In the genomic region with DNA sequence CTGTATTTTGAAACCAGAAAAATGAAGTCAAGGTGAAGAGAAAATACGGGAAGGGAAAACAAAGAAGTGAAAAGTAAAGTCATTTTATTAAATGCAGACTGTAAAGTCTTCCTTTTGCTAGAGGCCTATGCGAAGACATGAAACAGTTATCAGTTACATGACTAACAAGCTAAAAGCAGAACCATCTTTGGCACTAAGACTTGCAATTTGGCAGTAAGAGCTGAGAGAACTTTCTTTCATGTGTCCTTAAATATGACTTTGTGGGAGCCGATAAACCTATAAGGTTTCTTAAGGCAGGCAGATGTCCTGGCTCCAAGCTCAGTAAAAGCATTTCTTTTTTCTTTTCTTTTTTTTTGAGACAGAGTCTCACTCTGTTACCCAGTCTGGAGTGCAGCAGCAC, we compare ENCODE assay signal across 16 cellular contexts. TPM values are rescaled to one million over a fixed set of nuclear protein-coding genes. Genes with fewer than 3 reads are reported as not detected.
DNase-seq lines count a peak whose midpoint lies in the region; ATAC-seq and TF ChIP-seq lines count a peak whose summit lies in the region.
"Had no signal": no experiment of that assay in that cellular context is flagged by ENCODE, and none has a peak within 500 bp of the region (broad histone marks: within the 10 kb centered on the region; RNA-seq: fewer than 3 reads in every experiment).

No MANE protein-coding gene starts in this region.

- peaks cover 23% of the 10 kb centered on the region for H3K36me3 Mint-ChIP-seq in mesothelial cell of epicardium
- peaks cover 87% of the 10 kb centered on the region for H3K36me3 Mint-ChIP-seq in activated CD8-positive, alpha-beta memory T cell treated with anti-CD3 and anti-CD28 coated beads, Interleukin-2, amount 10 ng/mL, durations not matched to agents 7 days and 5 days

- H4K20me1 ChIP-seq in GM23248 (ENCODE audit: insufficient read depth) = no peaks in the 10 kb centered on the region

- CTCF ChIA-PET in activated CD8-positive, alpha-beta memory T cell treated with anti-CD3 and anti-CD28 coated beads, Interleukin-2, amount 10 ng/mL, durations not matched to agents 7 days and 5 days (lab: Charles Lee) = interaction anchor here (0.9 to 1.7 kb wide), 4 partner anchors 9 to 493 kb away, joined by 3 to 5 read pairs (median 4); a partner anchor contains a TSS

- peak overlapping the region; percentile 58 for H3K27ac Mint-ChIP-seq in mesothelial cell of epicardium
- H3K27ac Mint-ChIP-seq in activated CD8-positive, alpha-beta memory T cell treated with anti-CD3 and anti-CD28 coated beads, Interleukin-2, amount 10 ng/mL, durations not matched to agents 7 days and 5 days = no peak overlapping the region
- H3K27ac Mint-ChIP-seq: T-helper 17 cell had no signal

- H3K79me2 ChIP-seq in GM23248 (ENCODE audit: insufficient read depth) = peaks cover 84% of the 10 kb centered on the region

- no peaks in the 10 kb centered on the region for H3K9me3 ChIP-seq in GM23248 (ENCODE audit: low read depth)
- H3K9me3 ChIP-seq: BE2C had no signal

- no peaks in the 10 kb centered on the region for H3K27me3 Mint-ChIP-seq in mesothelial cell of epicardium (ENCODE audit: low read depth)
- H3K27me3 Mint-ChIP-seq in activated CD8-positive, alpha-beta memory T cell treated with anti-CD3 and anti-CD28 coated beads, Interleukin-2, amount 10 ng/mL, durations not matched to agents 7 days and 5 days = no peaks in the 10 kb centered on the region
- H3K27me3 Mint-ChIP-seq: T-helper 17 cell had no signal

- H3K36me3 ChIP-seq in GM23248 (ENCODE audit: low read depth) = peaks cover 6% of the 10 kb centered on the region; the same call in 1 of the 2 replicates

- H2AFZ ChIP-seq in GM23248 = no peak overlapping the region

- WGBS in GM23248 (ENCODE audit: low coverage in 1 of 2, low lambda C conversion rate in 2 of 2, missing lambda C conversion rate in 2 of 2), 2 experiments = 95 to 100% methylated on average over 3 of the region's 3 CpGs

- TF ChIP-seq CTCF in NB4 (IDR thresholded peaks at IDR 0.05; ENCODE audit: low read depth, low read length) = no peak
- no peak for TF ChIP-seq CTCF in mesothelial cell of epicardium (IDR thresholded peaks at IDR 0.05; ENCODE audit: unreplicated experiment)

- no peak for TF ChIP-seq POLR2A in NB4 (IDR thresholded peaks at IDR 0.05; ENCODE audit: extremely low read depth, insufficient read length)

- DNase-seq in GM23248 = peak; percentile 23
- peak; percentile 22 for DNase-seq in NB4 (ENCODE audit: low read depth)
- DNase-seq in amniotic epithelial cell (ENCODE audit: low read depth) = peak; percentile 35
- no peak for DNase-seq in mesothelial cell of epicardium (ENCODE audit: low spot score in 2 of 2, unreplicated experiment in 2 of 2)
- no peak for DNase-seq in activated CD8-positive, alpha-beta memory T cell treated with anti-CD3 and anti-CD28 coated beads, Interleukin-2, amount 10 ng/mL, durations not matched to agents 7 days and 5 days
- no peak for DNase-seq in stimulated activated CD8-positive, alpha-beta memory T cell treated with anti-CD3 and anti-CD28 coated beads, Interleukin-4, amount 100 ng/mL, for 48 hours
- DNase-seq in cerebellar cortex (ENCODE audit: low spot score) = no peak
- DNase-seq: BE2C, H7, NCI-H1105, NCI-H187 treated with DMSO at 0.1 percent for 48 hours, NCI-H2171 treated with DMSO at 0.1 percent for 48 hours, NCI-H510A, NCI-H82, OCI-M1, T-helper 17 cell had no signal

- no peaks in the 10 kb centered on the region for H3F3A ChIP-seq in GM23248 (ENCODE audit: insufficient read depth)

- H3K9me3 Mint-ChIP-seq in mesothelial cell of epicardium = peaks cover 7% of the 10 kb centered on the region
- H3K9me3 Mint-ChIP-seq in activated CD8-positive, alpha-beta memory T cell treated with anti-CD3 and anti-CD28 coated beads, Interleukin-2, amount 10 ng/mL, durations not matched to agents 7 days and 5 days (ENCODE audit: low read depth) = peaks cover 6% of the 10 kb centered on the region

- H3K4me1 ChIP-seq in GM23248 (ENCODE audit: insufficient read depth) = peaks cover 5% of the 10 kb centered on the region
- H3K4me1 ChIP-seq: BE2C had no signal

- H3K4me3 ChIP-seq in GM23248 (no peak overlapping the region), NB4 (ENCODE audit: low read depth, low read length) (no peak overlapping the region)

- no peak overlapping the region for H3K9ac ChIP-seq in GM23248

- no peak overlapping the region for H3K4me3 Mint-ChIP-seq in mesothelial cell of epicardium
- H3K4me3 Mint-ChIP-seq in activated CD8-positive, alpha-beta memory T cell treated with anti-CD3 and anti-CD28 coated beads, Interleukin-2, amount 10 ng/mL, durations not matched to agents 7 days and 5 days = no peak overlapping the region
- H3K4me3 Mint-ChIP-seq: T-helper 17 cell had no signal

- H3K9me2 ChIP-seq in GM23248 (ENCODE audit: insufficient read depth) = no peaks in the 10 kb centered on the region

- no peak overlapping the region for H3K4me2 ChIP-seq in GM23248 (ENCODE audit: unreplicated experiment)

- in situ Hi-C loops in GM23248 (cut with MboI) = no loop called here

- H3K27me3 ChIP-seq in GM23248 (replicated peaks; ENCODE audit: insufficient read depth) = no peaks in the 10 kb centered on the region
- H3K27me3 ChIP-seq: BE2C had no signal

- peaks cover 11% of the 10 kb centered on the region for H3K4me1 Mint-ChIP-seq in mesothelial cell of epicardium
- peaks cover 29% of the 10 kb centered on the region for H3K4me1 Mint-ChIP-seq in activated CD8-positive, alpha-beta memory T cell treated with anti-CD3 and anti-CD28 coated beads, Interleukin-2, amount 10 ng/mL, durations not matched to agents 7 days and 5 days

- no peak for ATAC-seq in activated CD8-positive, alpha-beta memory T cell treated with anti-CD3 and anti-CD28 coated beads, Interleukin-2, amount 10 ng/mL, durations not matched to agents 7 days and 5 days
- ATAC-seq: T-helper 17 cell had no signal

- no peak overlapping the region for H3K27ac ChIP-seq in GM23248

RNA-seq across cellular contexts. Expression of a gene that starts 10.4 kb away (rescaled TPM):
- total RNA-seq in GM23248 (2014; rRNA removed; shearing (Covaris generic)) = 55.6 and 57.5 TPM in 2 replicates
- polyA plus RNA-seq in GM23248 (2016; fragmentation: Nextera tagmentation; extraction: Ambion mirVana) = 37.9 and 38.4 TPM in 2 replicates
- 30.0 to 31.2 TPM (median 30.5 TPM) in 3 replicates for total RNA-seq in mesothelial cell of epicardium
- total RNA-seq in activated CD8-positive, alpha-beta memory T cell treated with anti-CD3 and anti-CD28 coated beads, Interleukin-2, amount 10 ng/mL, durations not matched to agents 7 days and 5 days = 10 to 100 TPM; 75.2 to 98.8 TPM

Comparison
In these comparisons a context has a peak if more than half of its experiments do, and no peak if none do; other contexts are left out.
1. DNase-seq: peak in GM23248 (single experiment), NB4 (single experiment) and amniotic epithelial cell (single experiment); none in mesothelial cell of epicardium (0 of 2), activated CD8-positive, alpha-beta memory T cell treated with anti-CD3 and anti-CD28 coated beads, Interleukin-2, amount 10 ng/mL, durations not matched to agents 7 days and 5 days (single experiment), stimulated activated CD8-positive, alpha-beta memory T cell treated with anti-CD3 and anti-CD28 coated beads, Interleukin-4, amount 100 ng/mL, for 48 hours (single experiment) and cerebellar cortex (single experiment).